ENCODE assay signal across 21 cellular contexts in the genomic region with DNA sequence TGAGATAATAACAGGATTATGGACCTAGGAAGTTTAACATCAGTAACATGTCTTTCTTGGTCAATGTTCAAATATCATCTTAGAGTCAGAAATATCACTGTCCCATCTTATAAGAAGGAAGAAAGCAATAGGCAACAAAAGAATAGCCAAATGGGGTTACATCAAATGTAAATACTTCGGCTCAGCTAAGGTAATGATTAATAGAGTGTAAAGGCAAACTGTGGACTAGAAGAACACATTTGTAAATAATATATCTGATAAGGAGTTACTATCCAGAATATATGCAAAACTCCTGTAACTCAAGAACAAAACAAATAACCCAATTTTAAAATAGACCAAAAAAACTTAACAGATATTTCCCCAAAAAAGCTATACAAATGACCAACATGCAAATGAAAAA.
DNase-seq lines count a peak whose midpoint lies in the region; ATAC-seq lines count a peak whose summit lies in the region.
"Had no signal": no experiment of that assay in that cellular context is flagged by ENCODE, and none has a peak within 500 bp of the region (broad histone marks: within the 10 kb centered on the region; RNA-seq: fewer than 3 reads in every experiment).

No MANE protein-coding gene starts in this region.

- ATAC-seq in left lobe of liver: peak; percentile 57
- ATAC-seq: A549, GM23338, HCT116 had no signal

- peak; percentile 10 for DNase-seq in DMS53 (lab: John Stamatoyannopoulos, UW)
- DNase-seq in DMS53 treated with DMSO at 0.1 percent for 48 hours (lab: John Stamatoyannopoulos, UW; ENCODE audit: unreplicated experiment): no peak
- DNase-seq in NCI-H526 (lab: John Stamatoyannopoulos, UW): peak; percentile 81 to 83
- DNase-seq in left lobe of liver (ENCODE audit: low spot score): no peak
- no peak for DNase-seq in hippocampal formation (lab: John Stamatoyannopoulos, UW)
- DNase-seq in Kasumi-1 (lab: John Stamatoyannopoulos, UW): no peak
- DNase-seq in T-helper 2 cell: no peak
- DNase-seq: 8988T; ACHN; AML-193; BE2C; CD4-positive, alpha-beta T cell; CD8-positive, alpha-beta memory T cell; DMS 273 treated with DMSO at 0.1 percent for 48 hours; DND-41; EL; GDM1; H9 had no signal

Comparison
In these comparisons a context has a peak if more than half of its experiments do, and no peak if none do; other contexts are left out.
1. DNase-seq: peak in DMS53 (single experiment) and NCI-H526 (2 of 2); none in DMS53 treated with DMSO at 0.1 percent for 48 hours (single experiment), left lobe of liver (single experiment), hippocampal formation (0 of 2), Kasumi-1 (0 of 2) and T-helper 2 cell (0 of 5).